In the genomic region with DNA sequence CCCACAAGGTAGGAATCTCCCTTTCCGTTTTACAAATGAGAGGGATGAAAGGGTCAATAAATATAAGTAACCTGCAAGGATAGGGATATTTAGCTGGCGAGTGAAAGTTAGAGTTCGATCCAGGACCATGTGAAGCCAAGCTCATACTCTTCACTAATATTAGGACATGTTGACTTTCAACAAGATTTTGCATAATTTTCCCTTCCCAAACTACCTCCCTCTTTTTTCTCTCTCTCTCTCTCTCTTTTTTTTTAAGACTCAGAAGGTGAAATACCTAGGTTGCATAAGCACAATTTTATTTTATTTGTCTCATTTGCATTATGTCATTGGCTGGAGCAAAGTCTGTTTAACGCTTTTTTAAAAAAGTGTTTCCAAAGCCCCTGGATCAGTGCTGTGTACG, we compare ENCODE assay signal across 25 cellular contexts. TPM values are rescaled to one million over a fixed set of nuclear protein-coding genes. Genes with fewer than 3 reads are reported as not detected.
DNase-seq lines count a peak whose midpoint lies in the region; ATAC-seq and TF ChIP-seq lines count a peak whose summit lies in the region.
"Had no signal": no experiment of that assay in that cellular context is flagged by ENCODE, and none has a peak within 500 bp of the region (broad histone marks: within the 10 kb centered on the region; RNA-seq: fewer than 3 reads in every experiment).

No MANE protein-coding gene starts in this region.

- H3K4me1 ChIP-seq in HEK293 (ENCODE audit: control insufficient read depth, insufficient read depth, low read length) (peaks cover 12% of the 10 kb centered on the region), left lung (peaks cover 0 to 6% of the 10 kb centered on the region in 2 donors), stomach smooth muscle (ENCODE audit: control insufficient read depth, insufficient read depth, low read length) (peaks cover 25% of the 10 kb centered on the region)
- H3K4me1 ChIP-seq: BLaER1 treated with 17β-estradiol and CSF1 and Interleukin-3, amounts not matched to agents 10 nM and 100 nM had no signal

- H3K9ac ChIP-seq in stomach smooth muscle (ENCODE audit: low read length in 2 of 2), result peak overlapping the region in 1 of 2 donors; percentile 21
- H3K9ac ChIP-seq: BLaER1 treated with 17β-estradiol and CSF1 and Interleukin-3, amounts not matched to agents 10 nM and 100 nM had no signal

- ATAC-seq in left lung (no peak), HG03139 (IDR thresholded peaks at IDR 0.05; ENCODE audit: unreplicated experiment) (no peak)
- ATAC-seq: activated CD8-positive, alpha-beta T cell treated with anti-CD3 and anti-CD28 coated beads for 36 hours; HCT116 had no signal

- H3K4me3 ChIP-seq in HEK293 (ENCODE audit: low read depth, low read length) (no peak overlapping the region), brain microvascular endothelial cell (ENCODE audit: low read depth, low read length) (no peak overlapping the region), left lung (no peak overlapping the region), stomach smooth muscle (ENCODE audit: low read length in 2 of 2) (peak overlapping the region in 1 of 2 donors; percentile 22)
- H3K4me3 ChIP-seq: BLaER1 treated with 17β-estradiol and CSF1 and Interleukin-3, amounts not matched to agents 10 nM and 100 nM; mucosa of descending colon had no signal

- POLR2A ChIA-PET in HEK293 (lab: Yijun Ruan, JAX), result interaction anchor here (0.6 to 1.3 kb wide), 4 partner anchors 29 to 408 kb away, joined by 3 to 6 read pairs (median 3); a partner anchor contains a TSS

- in situ Hi-C loops in brain microvascular endothelial cell (cut with HindIII; ENCODE audit: low pct_ligation_motif_present, low sequenced_read_pairs), result no loop called here

- TF ChIP-seq CTCF in HEK293 (tag by site-specific recombination; IDR thresholded peaks at IDR 0.05) (no peak), brain microvascular endothelial cell (IDR thresholded peaks at IDR 0.05; ENCODE audit: low read depth, low read length, missing control alignments) (no peak), left lung (IDR thresholded peaks at IDR 0.05) (no peak)

- intact Hi-C loops in left lung (cut with DNase I), result no loop called here

- CTCF ChIA-PET in HEK293 (lab: Yijun Ruan, JAX), result interaction anchor here (0.6 to 1.0 kb wide), 3 partner anchors 29 to 375 kb away, joined by 3 to 8 read pairs (median 4); a partner anchor contains a TSS

- no peaks in the 10 kb centered on the region for H3K36me3 ChIP-seq in HEK293 (ENCODE audit: control insufficient read depth in 2 of 2, insufficient read depth in 1 of 2, low read length in 2 of 2)
- no peaks in the 10 kb centered on the region for H3K36me3 ChIP-seq in brain microvascular endothelial cell (replicated peaks)
- H3K36me3 ChIP-seq in left lung, result no peaks in the 10 kb centered on the region
- no peaks in the 10 kb centered on the region for H3K36me3 ChIP-seq in stomach smooth muscle (ENCODE audit: control insufficient read depth in 2 of 2, insufficient read depth in 2 of 2, low read length in 2 of 2)
- H3K36me3 ChIP-seq: BLaER1 treated with 17β-estradiol and CSF1 and Interleukin-3, amounts not matched to agents 10 nM and 100 nM had no signal

- H3K27ac ChIP-seq in HEK293 (ENCODE audit: extremely low read depth, low read depth, low read length), result peak overlapping the region; percentile 6; the same call in 1 of the 2 replicates
- H3K27ac ChIP-seq in brain microvascular endothelial cell, result peak overlapping the region; percentile 35
- peak overlapping the region; percentile 54 to 67 for H3K27ac ChIP-seq in left lung
- H3K27ac ChIP-seq in stomach smooth muscle (ENCODE audit: low read length), result peak overlapping the region; percentile 91
- H3K27ac ChIP-seq: BLaER1 treated with 17β-estradiol and CSF1 and Interleukin-3, amounts not matched to agents 10 nM and 100 nM had no signal

- DNase-seq in brain microvascular endothelial cell, result no peak
- DNase-seq in left lung, result no peak
- DNase-seq in hippocampal formation (lab: John Stamatoyannopoulos, UW), result no peak
- no peak for DNase-seq in superior temporal gyrus (ENCODE audit: extremely low spot score)
- DNase-seq: activated CD4-positive, alpha-beta T cell treated with anti-CD3 and anti-CD28 coated beads for 1 hour; activated CD8-positive, alpha-beta memory T cell treated with anti-CD3 and anti-CD28 coated beads, Interleukin-2, amount 50 U/mL, for 48 hours; activated CD8-positive, alpha-beta T cell treated with anti-CD3 and anti-CD28 coated beads for 36 hours; activated naive CD4-positive, alpha-beta T cell treated with anti-CD3 and anti-CD28 coated beads for 36 hours; effector CD4-positive, alpha-beta T cell; NCI-H446 treated with DMSO at 0.1 percent for 48 hours; NCI-H82; retina; stimulated activated CD4-positive, alpha-beta T cell treated with anti-CD3 and anti-CD28 coated beads, Interleukin-1b, Interleukin-23, amount 100 ng/mL, for 48 hours; trophoblast cell had no signal

- H3K27me3 ChIP-seq in brain microvascular endothelial cell (replicated peaks), result no peaks in the 10 kb centered on the region
- H3K27me3 ChIP-seq in left lung, result no peaks in the 10 kb centered on the region
- H3K27me3 ChIP-seq in stomach smooth muscle (ENCODE audit: control insufficient read depth in 1 of 2, insufficient read depth in 2 of 2, low read length in 2 of 2), result no peaks in the 10 kb centered on the region
- H3K27me3 ChIP-seq: BLaER1 treated with 17β-estradiol and CSF1 and Interleukin-3, amounts not matched to agents 10 nM and 100 nM had no signal

- H3K9me3 ChIP-seq in HEK293 (ENCODE audit: control insufficient read depth, insufficient read depth, low read depth, low read length) (no peaks in the 10 kb centered on the region), left lung (no peaks in the 10 kb centered on the region), stomach smooth muscle (ENCODE audit: control insufficient read depth in 2 of 2, low read length in 2 of 2) (no peaks in the 10 kb centered on the region)
- H3K9me3 ChIP-seq: BLaER1 treated with 17β-estradiol and CSF1 and Interleukin-3, amounts not matched to agents 10 nM and 100 nM; mucosa of descending colon had no signal

TF ChIP-seq in HEK293, 187 proteins besides CTCF, POLR2A, EP300 and RAD21:
- TF ChIP-seq ZNF214 (tag by site-specific recombination; IDR thresholded peaks at IDR 0.05; ENCODE audit: borderline replicate concordance), result no peak
- TF ChIP-seq ZNF596 (tag by site-specific recombination; IDR thresholded peaks at IDR 0.05), result peak; percentile 73; the same call in 1 of the 2 replicates
- TF ChIP-seq, protein P1, sequence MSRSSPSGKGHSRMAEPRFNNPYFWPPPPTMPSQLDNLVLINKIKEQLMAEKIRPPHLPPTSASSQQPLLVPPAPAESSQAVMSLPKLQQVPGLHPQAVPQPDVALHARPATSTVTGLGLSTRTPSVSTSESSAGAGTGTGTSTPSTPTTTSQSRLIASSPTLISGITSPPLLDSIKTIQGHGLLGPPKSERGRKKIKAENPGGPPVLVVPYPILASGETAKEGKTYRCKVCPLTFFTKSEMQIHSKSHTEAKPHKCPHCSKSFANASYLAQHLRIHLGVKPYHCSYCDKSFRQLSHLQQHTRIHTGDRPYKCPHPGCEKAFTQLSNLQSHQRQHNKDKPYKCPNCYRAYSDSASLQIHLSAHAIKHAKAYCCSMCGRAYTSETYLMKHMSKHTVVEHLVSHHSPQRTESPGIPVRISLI (tag by site-specific recombination; IDR thresholded peaks at IDR 0.05), result peak; percentile 79; the same call in 1 of the 2 replicates

RNA-seq across cellular contexts. Expression of a gene that starts 8.1 kb away (rescaled TPM):
- not detected for total RNA-seq in left lung
- total RNA-seq: activated CD8-positive, alpha-beta T cell treated with anti-CD3 and anti-CD28 coated beads for 36 hours; activated naive CD4-positive, alpha-beta T cell treated with anti-CD3 and anti-CD28 coated beads for 36 hours; activated T-helper 1 cell treated with anti-CD3 and anti-CD28 coated beads, Interleukin-12 subunit alpha, Interleukin-12 subunit beta, Interleukin-2, Interleukin-4 antibody, amounts not matched to agents 30 ng/mL and 10 ng/mL and 1 ng/mL, durations not matched to agents 14 hours and 24 hours and 36 hours; kidney; LHCN-M2; lung microvascular endothelial cell; mucosa of descending colon; osteoblast had no signal

RNA-seq across cellular contexts. Expression of a gene that starts 29.6 kb away (rescaled TPM):
- 10 to 100 TPM in 1 of 2 donors, 1 to 10 TPM in 1; 4.7 to 10.3 TPM for total RNA-seq in left lung
- total RNA-seq: activated naive CD4-positive, alpha-beta T cell treated with anti-CD3 and anti-CD28 coated beads for 36 hours; activated T-helper 1 cell treated with anti-CD3 and anti-CD28 coated beads, Interleukin-12 subunit alpha, Interleukin-12 subunit beta, Interleukin-2, Interleukin-4 antibody, amounts not matched to agents 30 ng/mL and 10 ng/mL and 1 ng/mL, durations not matched to agents 14 hours and 24 hours and 36 hours; osteoblast had no signal

Comparison
In these comparisons a context has a peak if more than half of its experiments do, and no peak if none do; other contexts are left out.
1. H3K27ac ChIP-seq: peak in every context shown above with its lines; median percentile 91 in stomach smooth muscle; 60 in left lung; 35 in brain microvascular endothelial cell; 6 in HEK293.